In the genomic region with DNA sequence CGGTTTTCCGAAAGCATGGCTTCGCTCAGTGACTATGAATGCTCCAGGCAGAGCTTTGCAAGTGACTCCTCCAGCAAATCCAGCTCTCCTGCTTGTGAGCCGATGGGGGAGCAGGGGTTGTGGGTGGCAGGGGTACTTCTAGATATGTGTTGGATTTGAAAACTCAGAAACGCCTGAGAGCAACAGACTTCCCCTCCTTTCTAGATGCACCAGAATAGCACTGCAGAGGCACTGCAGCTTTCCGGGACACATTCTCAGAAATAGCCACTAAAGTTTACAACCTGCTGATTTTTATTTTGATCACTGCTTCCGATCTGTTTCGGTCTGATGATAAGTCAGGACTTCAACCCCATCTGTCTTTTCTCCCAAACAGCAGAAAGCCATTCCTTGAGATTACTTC, we compare ENCODE assay signal across 19 cellular contexts. TPM values are rescaled to one million over a fixed set of nuclear protein-coding genes. Genes with fewer than 3 reads are reported as not detected.
DNase-seq lines count a peak whose midpoint lies in the region; FAIRE-seq and TF ChIP-seq lines count a peak whose summit lies in the region.
"Had no signal": no experiment of that assay in that cellular context is flagged by ENCODE, and none has a peak within 500 bp of the region (broad histone marks: within the 10 kb centered on the region; RNA-seq: fewer than 3 reads in every experiment).

No MANE protein-coding gene starts in this region.

- no peaks in the 10 kb centered on the region for H3K27me3 ChIP-seq in esophagus squamous epithelium

- H3K9me3 Mint-ChIP-seq in activated naive CD8-positive, alpha-beta T cell treated with anti-CD3 and anti-CD28 coated beads for 36 hours = no peaks in the 10 kb centered on the region
- no peaks in the 10 kb centered on the region for H3K9me3 Mint-ChIP-seq in nephron progenitor cell
- H3K9me3 Mint-ChIP-seq: type B pancreatic cell had no signal

- H3K4me1 ChIP-seq in esophagus squamous epithelium = peaks cover 0 to 61% (median 0%) of the 10 kb centered on the region in 3 donors

- intact Hi-C loops in esophagus squamous epithelium (cut with DNase I) = no loop called here

- H3K27ac ChIP-seq in esophagus squamous epithelium = no peak overlapping the region
- H3K27ac ChIP-seq: C4-2B, epithelial cell of prostate had no signal

- H3K36me3 Mint-ChIP-seq in activated naive CD8-positive, alpha-beta T cell treated with anti-CD3 and anti-CD28 coated beads for 36 hours = peaks cover 3% of the 10 kb centered on the region
- H3K36me3 Mint-ChIP-seq in nephron progenitor cell (ENCODE audit: low read depth) = peaks cover 17% of the 10 kb centered on the region

- peaks cover 56% of the 10 kb centered on the region for H3K4me1 Mint-ChIP-seq in activated naive CD8-positive, alpha-beta T cell treated with anti-CD3 and anti-CD28 coated beads for 36 hours
- H3K4me1 Mint-ChIP-seq in nephron progenitor cell = peaks cover 37% of the 10 kb centered on the region

- DNase-seq in NOMO-1 treated with DMSO at 0.1 percent for 48 hours (lab: John Stamatoyannopoulos, UW; ENCODE audit: unreplicated experiment) (peak; percentile 29), NOMO-1 treated with dmso at 0.1 percent for 144 hours (lab: John Stamatoyannopoulos, UW; ENCODE audit: unreplicated experiment) (no peak), GM12892 (ENCODE audit: insufficient read length) (no peak), nephron progenitor cell (no peak), esophagus squamous epithelium (lab: John Stamatoyannopoulos, UW) (no peak), DMS79 (lab: John Stamatoyannopoulos, UW) (no peak)
- DNase-seq in activated naive CD8-positive, alpha-beta T cell treated with anti-CD3 and anti-CD28 coated beads for 36 hours = no peak
- no peak for DNase-seq in effector CD4-positive, alpha-beta T cell
- DNase-seq: 8988T; activated effector memory CD4-positive, alpha-beta T cell treated with anti-CD3 and anti-CD28 coated beads, Interleukin-2, amount 50 U/mL, for 16 hours; NCI-H2081 treated with DMSO at 0.1 percent for 48 hours; NCI-H526 treated with DMSO at 0.1 percent for 48 hours; stimulated activated naive CD4-positive, alpha-beta T cell treated with Interleukin-2 at 50 U/mL for 16 hours; SW 1271 had no signal

- H3K9me3 ChIP-seq in esophagus squamous epithelium = no peaks in the 10 kb centered on the region

- WGBS in esophagus squamous epithelium, 2 donors = 66 to 79% methylated on average over 6 to 7 of the region's 8 CpGs

- H3K27me3 Mint-ChIP-seq in activated naive CD8-positive, alpha-beta T cell treated with anti-CD3 and anti-CD28 coated beads for 36 hours = no peaks in the 10 kb centered on the region
- H3K27me3 Mint-ChIP-seq in nephron progenitor cell (ENCODE audit: low read depth, poor library complexity) = peaks cover 3% of the 10 kb centered on the region
- H3K27me3 Mint-ChIP-seq: type B pancreatic cell had no signal

- TF ChIP-seq POLR2A in GM12892 (IDR thresholded peaks at IDR 0.05; ENCODE audit: low read depth, low read length) (no peak), esophagus squamous epithelium (IDR thresholded peaks at IDR 0.05) (no peak)

- no peak overlapping the region for H3K4me3 ChIP-seq in esophagus squamous epithelium

- TF ChIP-seq CTCF in nephron progenitor cell (IDR thresholded peaks at IDR 0.05) (no peak), esophagus squamous epithelium (IDR thresholded peaks at IDR 0.05) (no peak)

- peak; percentile 46 for FAIRE-seq in GM12892 (lab: Jason Lieb, UNC)
- FAIRE-seq: astrocyte, colon had no signal

- peaks cover 0 to 70% (median 9%) of the 10 kb centered on the region in 3 donors for H3K36me3 ChIP-seq in esophagus squamous epithelium

- peak overlapping the region; percentile 76 for H3K27ac Mint-ChIP-seq in activated naive CD8-positive, alpha-beta T cell treated with anti-CD3 and anti-CD28 coated beads for 36 hours
- H3K27ac Mint-ChIP-seq in nephron progenitor cell = peak overlapping the region; percentile 2
- H3K27ac Mint-ChIP-seq: type B pancreatic cell had no signal

- H3K4me3 Mint-ChIP-seq in activated naive CD8-positive, alpha-beta T cell treated with anti-CD3 and anti-CD28 coated beads for 36 hours = no peak overlapping the region
- no peak overlapping the region for H3K4me3 Mint-ChIP-seq in nephron progenitor cell
- H3K4me3 Mint-ChIP-seq: type B pancreatic cell had no signal

RNA-seq across cellular contexts. Expression of gene TCP11L2, which starts 8.6 kb away (rescaled TPM):
- polyA plus RNA-seq in GM12892 (2012; ENCODE audit: missing spikeins) = 1.8 TPM
- total RNA-seq in activated naive CD8-positive, alpha-beta T cell treated with anti-CD3 and anti-CD28 coated beads for 36 hours = 1 to 10 TPM; 7.3 to 7.7 TPM
- 10 to 100 TPM; 17.3 to 52.8 (median 27.7) TPM for total RNA-seq in esophagus squamous epithelium

RNA-seq across cellular contexts. Expression of gene POLR3B, which starts 46.4 kb away (rescaled TPM):
- 2.1 TPM for polyA plus RNA-seq in GM12892 (2012; ENCODE audit: missing spikeins)
- total RNA-seq in activated naive CD8-positive, alpha-beta T cell treated with anti-CD3 and anti-CD28 coated beads for 36 hours = 10 to 100 TPM; 13.7 to 14.2 TPM
- 10 to 100 TPM; 10.7 to 16.2 (median 12.0) TPM for total RNA-seq in esophagus squamous epithelium
